ENCODE assay signal across 10 cellular contexts in genomic region chr10:64089648-64090047, GRCh38.
"Had no signal": no experiment of that assay in that cellular context is flagged by ENCODE, and none has a peak within 500 bp of the region (broad histone marks: within the 10 kb centered on the region; RNA-seq: fewer than 3 reads in every experiment).

No MANE protein-coding gene starts in this region.

- H3K4me3 ChIP-seq: GM23248, K562 had no signal

- DNase-seq: GM23248, H9, HCEC 1CT, HFFc6, IMR-90, KG1 had no signal

- FAIRE-seq: H1, H54, K562 had no signal

- H3K27ac ChIP-seq: GM23248, HL-60 had no signal

- ATAC-seq: K562 had no signal

- H2AFZ ChIP-seq: GM23248 had no signal

- H3K9ac ChIP-seq: GM23248 had no signal
